In the genomic region with DNA sequence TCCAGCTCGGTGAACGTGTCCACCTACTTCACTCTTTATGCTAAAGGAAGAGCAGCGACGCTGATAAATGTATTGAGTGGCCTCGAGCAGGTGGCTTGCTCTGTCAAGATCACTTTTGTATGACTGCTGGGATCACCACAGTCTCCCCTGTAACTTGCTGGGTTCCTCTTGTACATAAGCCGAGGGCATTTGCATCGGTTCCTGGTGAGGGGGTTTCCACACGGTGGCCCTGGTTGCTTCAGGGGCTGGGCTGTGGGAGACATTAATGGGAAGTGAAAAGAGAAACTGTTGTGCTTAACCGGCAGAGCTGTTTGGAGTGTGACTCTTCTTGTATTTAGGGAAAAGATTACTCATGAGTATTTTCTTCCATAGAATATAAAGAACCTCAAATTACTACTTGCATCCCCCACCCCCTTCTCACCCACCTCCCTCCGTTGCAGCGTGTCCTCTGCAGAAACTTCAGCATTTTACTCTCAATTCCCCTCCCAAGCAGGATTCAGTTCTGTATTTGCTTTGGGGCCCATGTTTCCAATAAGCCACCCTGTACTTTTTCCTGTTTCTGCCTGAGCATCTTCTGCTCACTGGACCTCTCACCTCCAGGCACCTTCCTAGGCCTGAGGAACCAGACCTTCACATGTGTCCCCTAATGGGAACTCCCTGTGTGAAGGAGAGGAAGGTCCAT, we compare ENCODE assay signal across 8 cellular contexts.
A peak's percentile ranks its signal among the peaks of the same experiment; 100 is the strongest.
DNase-seq lines count a peak whose midpoint lies in the region; ATAC-seq and TF ChIP-seq lines count a peak whose summit lies in the region.

No MANE protein-coding gene starts in this region.

- H3K9me3 Mint-ChIP-seq in activated naive CD4-positive, alpha-beta T cell treated with anti-CD3 and anti-CD28 coated beads, Interleukin-2, amount 50 U/mL, for 24 hours = no peaks in the 10 kb centered on the region
- no peaks in the 10 kb centered on the region for H3K9me3 Mint-ChIP-seq in Caco-2 (ENCODE audit: unreplicated experiment)

- peaks cover 51% of the 10 kb centered on the region for H3K4me1 Mint-ChIP-seq in activated naive CD4-positive, alpha-beta T cell treated with anti-CD3 and anti-CD28 coated beads, Interleukin-2, amount 50 U/mL, for 24 hours
- peaks cover 7% of the 10 kb centered on the region for H3K4me1 Mint-ChIP-seq in Caco-2 (ENCODE audit: low read depth, unreplicated experiment)

- BruUV-seq in Caco-2 (replicated peaks; lab: Mats Ljungman, UMichigan) = no TSS peak

- H3K27ac ChIP-seq in sigmoid colon = peak overlapping the region; percentile 37 to 80 (median 66)

- no peak for TF ChIP-seq POLR2A in sigmoid colon (IDR thresholded peaks at IDR 0.05)

- CTCF ChIA-PET in Caco-2 (lab: Charles Lee) = no interaction called here

- peak; percentile 93 for ATAC-seq in GM18511 (IDR thresholded peaks at IDR 0.05; ENCODE audit: unreplicated experiment)
- ATAC-seq in GM21825 (IDR thresholded peaks at IDR 0.05; ENCODE audit: unreplicated experiment) = peak; percentile 85

- DNase-seq in NAMALWA (ENCODE audit: low spot score) (peak; percentile 96), sigmoid colon (no peak), NCI-H1105 treated with DMSO at 0.1 percent for 48 hours (lab: John Stamatoyannopoulos, UW) (no peak), DMS153 (lab: John Stamatoyannopoulos, UW) (no peak), Caco-2 (no peak)

- TF ChIP-seq CTCF in sigmoid colon (IDR thresholded peaks at IDR 0.05) (no peak), Caco-2 (IDR thresholded peaks at IDR 0.05; ENCODE audit: insufficient read depth in 1 of 2, low read depth in 1 of 2, low read length in 1 of 2, severe bottlenecking in 1 of 2, unreplicated experiment in 1 of 2) (no peak)

- H3K4me1 ChIP-seq in sigmoid colon = peaks cover 0 to 88% (median 69%) of the 10 kb centered on the region in 4 donors
- H3K4me1 ChIP-seq in Caco-2 = no peaks in the 10 kb centered on the region

- no peaks in the 10 kb centered on the region for H3K9me3 ChIP-seq in sigmoid colon
- no peaks in the 10 kb centered on the region for H3K9me3 ChIP-seq in Caco-2

- H3K4me3 ChIP-seq in sigmoid colon = no peak overlapping the region
- H3K4me3 ChIP-seq in Caco-2 (ENCODE audit: low read depth, low read length) = no peak overlapping the region

- POLR2A ChIA-PET in Caco-2 (lab: Charles Lee) = no interaction called here

- peaks cover 24% of the 10 kb centered on the region for H3K36me3 Mint-ChIP-seq in activated naive CD4-positive, alpha-beta T cell treated with anti-CD3 and anti-CD28 coated beads, Interleukin-2, amount 50 U/mL, for 24 hours
- H3K36me3 Mint-ChIP-seq in Caco-2 (ENCODE audit: insufficient read depth, unreplicated experiment) = no peaks in the 10 kb centered on the region

- H3K27me3 Mint-ChIP-seq in activated naive CD4-positive, alpha-beta T cell treated with anti-CD3 and anti-CD28 coated beads, Interleukin-2, amount 50 U/mL, for 24 hours = no peaks in the 10 kb centered on the region
- H3K27me3 Mint-ChIP-seq in Caco-2 (ENCODE audit: insufficient read depth, unreplicated experiment) = no peaks in the 10 kb centered on the region

- H3K4me3 Mint-ChIP-seq in activated naive CD4-positive, alpha-beta T cell treated with anti-CD3 and anti-CD28 coated beads, Interleukin-2, amount 50 U/mL, for 24 hours = peak overlapping the region; percentile 51
- no peak overlapping the region for H3K4me3 Mint-ChIP-seq in Caco-2 (ENCODE audit: unreplicated experiment)

- H3K27ac Mint-ChIP-seq in activated naive CD4-positive, alpha-beta T cell treated with anti-CD3 and anti-CD28 coated beads, Interleukin-2, amount 50 U/mL, for 24 hours = peak overlapping the region; percentile 19
- H3K27ac Mint-ChIP-seq in Caco-2 (ENCODE audit: unreplicated experiment) = no peak overlapping the region

- intact Hi-C loops in sigmoid colon (cut with DNase I) = no loop called here
- intact Hi-C loops in Caco-2 (cut with micrococcal nuclease; ENCODE audit: unreplicated experiment) = loop anchor here (5.0 kb wide), 1 partner anchor 214 kb away; no protein-coding TSS in a partner anchor

- H3K36me3 ChIP-seq in sigmoid colon (peaks cover 0 to 6% (median 1%) of the 10 kb centered on the region in 4 donors), Caco-2 (ENCODE audit: control insufficient read depth, insufficient read depth, low read length) (no peaks in the 10 kb centered on the region)

- 45 to 81% methylated on average over 11 of the region's 11 CpGs for WGBS in sigmoid colon, 2 donors

- H3K27me3 ChIP-seq in sigmoid colon (no peaks in the 10 kb centered on the region), Caco-2 (replicated peaks; ENCODE audit: control insufficient read depth, insufficient read depth, low read length) (no peaks in the 10 kb centered on the region)

- TF ChIP-seq EP300 in sigmoid colon (IDR thresholded peaks at IDR 0.05) = no peak
